1 cellular context compared by ENCODE assay signal in the genomic region with DNA sequence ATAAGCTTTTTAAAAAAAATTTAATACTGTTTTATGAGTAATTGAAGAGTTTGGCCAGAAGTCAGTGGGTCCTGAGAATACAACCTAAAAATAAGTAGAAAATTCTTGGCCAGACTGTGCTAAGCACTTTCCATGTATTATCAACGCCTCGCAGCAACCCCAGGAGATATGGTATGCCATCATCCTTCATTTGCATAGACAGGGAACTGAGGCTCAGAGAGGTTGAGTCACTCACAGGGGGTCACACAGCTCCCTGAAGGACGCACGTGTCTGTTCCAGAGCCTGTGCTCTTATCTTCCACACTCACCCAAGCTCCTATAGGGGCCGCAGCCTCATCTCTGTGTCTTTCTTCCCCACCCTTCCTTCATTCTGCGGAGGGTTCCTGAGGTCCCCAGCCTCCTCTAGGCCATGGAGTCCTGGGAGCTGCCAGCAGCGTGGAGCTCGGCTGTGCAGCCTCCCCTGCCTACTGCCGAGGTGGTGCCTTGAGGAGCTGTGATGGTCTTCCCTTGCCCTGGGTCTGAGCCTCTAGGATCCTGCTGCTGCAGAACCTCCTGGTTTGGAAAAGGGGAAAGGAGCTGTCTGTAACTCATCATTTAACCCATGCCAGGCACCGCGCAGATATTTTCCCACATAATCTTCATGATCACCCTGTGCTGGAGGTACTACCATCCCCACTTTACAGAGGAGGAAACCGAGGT.
TF ChIP-seq lines count a peak whose summit lies in the region.

No MANE protein-coding gene starts in this region.

TF ChIP-seq in WTC11, 78 proteins besides CTCF, POLR2A, EP300 and RAD21 (continued from another document):
- TF ChIP-seq GTF2I (CRISPR knock-in tag; conservative IDR thresholded peaks at IDR 0.05) (no peak), ZNF232 (CRISPR knock-in tag; IDR thresholded peaks at IDR 0.05) (no peak), NFATC4 (CRISPR knock-in tag; IDR thresholded peaks at IDR 0.05) (no peak), ETV6 (CRISPR knock-in tag; IDR thresholded peaks at IDR 0.05) (no peak), TEAD4 (CRISPR knock-in tag; IDR thresholded peaks at IDR 0.05) (no peak), RORB (CRISPR knock-in tag; IDR thresholded peaks at IDR 0.05) (no peak), ZNF423 (CRISPR knock-in tag; IDR thresholded peaks at IDR 0.05) (no peak)
- TF ChIP-seq, protein P1, sequence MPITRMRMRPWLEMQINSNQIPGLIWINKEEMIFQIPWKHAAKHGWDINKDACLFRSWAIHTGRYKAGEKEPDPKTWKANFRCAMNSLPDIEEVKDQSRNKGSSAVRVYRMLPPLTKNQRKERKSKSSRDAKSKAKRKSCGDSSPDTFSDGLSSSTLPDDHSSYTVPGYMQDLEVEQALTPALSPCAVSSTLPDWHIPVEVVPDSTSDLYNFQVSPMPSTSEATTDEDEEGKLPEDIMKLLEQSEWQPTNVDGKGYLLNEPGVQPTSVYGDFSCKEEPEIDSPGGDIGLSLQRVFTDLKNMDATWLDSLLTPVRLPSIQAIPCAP (CRISPR knock-in tag; IDR thresholded peaks at IDR 0.05), result no peak
- TF ChIP-seq, protein P2, sequence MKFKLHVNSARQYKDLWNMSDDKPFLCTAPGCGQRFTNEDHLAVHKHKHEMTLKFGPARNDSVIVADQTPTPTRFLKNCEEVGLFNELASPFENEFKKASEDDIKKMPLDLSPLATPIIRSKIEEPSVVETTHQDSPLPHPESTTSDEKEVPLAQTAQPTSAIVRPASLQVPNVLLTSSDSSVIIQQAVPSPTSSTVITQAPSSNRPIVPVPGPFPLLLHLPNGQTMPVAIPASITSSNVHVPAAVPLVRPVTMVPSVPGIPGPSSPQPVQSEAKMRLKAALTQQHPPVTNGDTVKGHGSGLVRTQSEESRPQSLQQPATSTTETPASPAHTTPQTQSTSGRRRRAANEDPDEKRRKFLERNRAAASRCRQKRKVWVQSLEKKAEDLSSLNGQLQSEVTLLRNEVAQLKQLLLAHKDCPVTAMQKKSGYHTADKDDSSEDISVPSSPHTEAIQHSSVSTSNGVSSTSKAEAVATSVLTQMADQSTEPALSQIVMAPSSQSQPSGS (CRISPR knock-in tag; IDR thresholded peaks at IDR 0.05; ENCODE audit: borderline replicate concordance, low read depth), result no peak
- TF ChIP-seq, protein P3, sequence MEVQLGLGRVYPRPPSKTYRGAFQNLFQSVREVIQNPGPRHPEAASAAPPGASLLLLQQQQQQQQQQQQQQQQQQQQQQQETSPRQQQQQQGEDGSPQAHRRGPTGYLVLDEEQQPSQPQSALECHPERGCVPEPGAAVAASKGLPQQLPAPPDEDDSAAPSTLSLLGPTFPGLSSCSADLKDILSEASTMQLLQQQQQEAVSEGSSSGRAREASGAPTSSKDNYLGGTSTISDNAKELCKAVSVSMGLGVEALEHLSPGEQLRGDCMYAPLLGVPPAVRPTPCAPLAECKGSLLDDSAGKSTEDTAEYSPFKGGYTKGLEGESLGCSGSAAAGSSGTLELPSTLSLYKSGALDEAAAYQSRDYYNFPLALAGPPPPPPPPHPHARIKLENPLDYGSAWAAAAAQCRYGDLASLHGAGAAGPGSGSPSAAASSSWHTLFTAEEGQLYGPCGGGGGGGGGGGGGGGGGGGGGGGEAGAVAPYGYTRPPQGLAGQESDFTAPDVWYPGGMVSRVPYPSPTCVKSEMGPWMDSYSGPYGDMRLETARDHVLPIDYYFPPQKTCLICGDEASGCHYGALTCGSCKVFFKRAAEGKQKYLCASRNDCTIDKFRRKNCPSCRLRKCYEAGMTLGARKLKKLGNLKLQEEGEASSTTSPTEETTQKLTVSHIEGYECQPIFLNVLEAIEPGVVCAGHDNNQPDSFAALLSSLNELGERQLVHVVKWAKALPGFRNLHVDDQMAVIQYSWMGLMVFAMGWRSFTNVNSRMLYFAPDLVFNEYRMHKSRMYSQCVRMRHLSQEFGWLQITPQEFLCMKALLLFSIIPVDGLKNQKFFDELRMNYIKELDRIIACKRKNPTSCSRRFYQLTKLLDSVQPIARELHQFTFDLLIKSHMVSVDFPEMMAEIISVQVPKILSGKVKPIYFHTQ (CRISPR knock-in tag; IDR thresholded peaks at IDR 0.05), result no peak
